Comparison of ENCODE assay signal across 8 cellular contexts in the genomic region with DNA sequence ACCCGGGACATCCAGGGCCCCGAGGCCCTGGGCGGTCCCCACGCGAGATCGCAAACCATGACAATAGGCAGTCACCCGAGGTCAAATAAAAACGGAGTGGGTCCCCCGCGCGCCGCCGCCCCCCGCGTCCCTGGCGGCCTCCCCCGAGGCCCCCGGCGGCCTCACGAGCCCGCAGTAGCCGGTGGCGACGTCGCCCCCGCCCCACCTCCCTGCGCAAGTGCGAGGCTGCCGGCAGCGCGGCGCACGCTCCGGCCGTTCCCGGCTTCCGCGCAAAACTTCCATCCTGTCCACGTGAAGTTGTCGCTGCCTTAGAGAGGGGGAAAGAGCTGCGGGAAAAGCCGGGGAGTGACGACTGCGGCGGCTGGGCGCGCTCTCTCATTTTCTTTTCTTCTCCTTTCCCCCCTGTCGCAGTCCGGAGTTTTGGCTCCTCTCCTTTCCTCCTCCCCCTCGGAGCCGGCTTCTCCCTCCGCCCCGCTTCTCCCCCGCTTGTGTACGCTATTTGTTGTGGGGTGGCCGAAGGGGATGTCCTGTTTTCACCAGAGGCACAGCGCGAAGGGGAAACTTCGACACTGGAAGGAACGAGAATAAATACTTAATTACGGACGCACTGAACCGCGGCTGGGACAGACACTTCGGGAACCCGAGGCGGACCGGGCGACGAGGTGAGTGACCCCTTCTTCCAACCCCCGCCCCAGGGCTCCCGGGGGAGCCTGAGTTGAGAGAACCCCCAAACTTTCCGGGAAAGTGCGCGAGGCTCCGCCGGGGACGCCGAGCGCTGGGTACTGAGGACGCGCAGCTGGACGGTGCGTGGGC. TPM values are rescaled to one million over a fixed set of nuclear protein-coding genes. Genes with fewer than 3 reads are reported as not detected.
A peak's percentile ranks its signal among the peaks of the same experiment; 100 is the strongest.
DNase-seq lines count a peak whose midpoint lies in the region; ATAC-seq and TF ChIP-seq lines count a peak whose summit lies in the region.

A gene with protein sequence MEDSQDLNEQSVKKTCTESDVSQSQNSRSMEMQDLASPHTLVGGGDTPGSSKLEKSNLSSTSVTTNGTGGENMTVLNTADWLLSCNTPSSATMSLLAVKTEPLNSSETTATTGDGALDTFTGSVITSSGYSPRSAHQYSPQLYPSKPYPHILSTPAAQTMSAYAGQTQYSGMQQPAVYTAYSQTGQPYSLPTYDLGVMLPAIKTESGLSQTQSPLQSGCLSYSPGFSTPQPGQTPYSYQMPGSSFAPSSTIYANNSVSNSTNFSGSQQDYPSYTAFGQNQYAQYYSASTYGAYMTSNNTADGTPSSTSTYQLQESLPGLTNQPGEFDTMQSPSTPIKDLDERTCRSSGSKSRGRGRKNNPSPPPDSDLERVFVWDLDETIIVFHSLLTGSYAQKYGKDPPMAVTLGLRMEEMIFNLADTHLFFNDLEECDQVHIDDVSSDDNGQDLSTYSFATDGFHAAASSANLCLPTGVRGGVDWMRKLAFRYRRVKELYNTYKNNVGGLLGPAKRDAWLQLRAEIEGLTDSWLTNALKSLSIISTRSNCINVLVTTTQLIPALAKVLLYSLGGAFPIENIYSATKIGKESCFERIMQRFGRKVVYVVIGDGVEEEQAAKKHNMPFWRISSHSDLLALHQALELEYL (plus strand): TSS at position 270 of the 813 bp plus-strand sequence. CDS start 33,424 bp downstream, outside the sequence.

- H3K9me3 ChIP-seq in ascending aorta (no peaks in the 10 kb centered on the region), iPS-18c (ENCODE audit: control insufficient read depth, insufficient read depth, low read length) (no peaks in the 10 kb centered on the region), spleen (no peaks in the 10 kb centered on the region)

- H3K36me3 Mint-ChIP-seq in activated T-cell treated with anti-CD3 and anti-CD28 coated beads, Interleukin-2, amount 50 U/mL, for 4 hours (ENCODE audit: insufficient read depth), result no peaks in the 10 kb centered on the region

- H3K4me3 ChIP-seq in ascending aorta (peak within 1 kb of the TSS; percentile 37 to 58), iPS-18c (ENCODE audit: insufficient read depth, low read depth, low read length) (peak within 1 kb of the TSS; percentile 68), spleen (peak within 1 kb of the TSS; percentile 15 to 65 (median 38))

- H3K36me3 ChIP-seq in ascending aorta (no peaks in the 10 kb centered on the region), spleen (no peaks in the 10 kb centered on the region)

- H3K9me3 Mint-ChIP-seq in activated T-cell treated with anti-CD3 and anti-CD28 coated beads, Interleukin-2, amount 50 U/mL, for 4 hours, result no peaks in the 10 kb centered on the region

- DNase-seq in activated T-cell treated with anti-CD3 and anti-CD28 coated beads, Interleukin-2, amount 50 U/mL, for 48 hours, result peak; percentile 18 to 21
- no peak for DNase-seq in activated T-cell treated with anti-CD3 and anti-CD28 coated beads, Interleukin-2, amount 50 U/mL, for 4 hours
- DNase-seq in ascending aorta (ENCODE audit: low spot score in 2 of 2), result no peak
- peak; percentile 56 for DNase-seq in spleen
- DNase-seq in stimulated activated CD4-positive, alpha-beta T cell treated with anti-CD3 and anti-CD28 coated beads, Interleukin-4, amount 100 ng/mL, for 4 hours, result no peak
- no peak for DNase-seq in activated gamma-delta T cell (lab: John Stamatoyannopoulos, UW)
- DNase-seq in activated CD4-positive, alpha-beta T cell treated with anti-CD3 and anti-CD28 coated beads for 1 hour, result no peak

- intact Hi-C loops in ascending aorta (cut with DNase I) (loop anchor here (5.0 kb wide), 1 partner anchor 271 kb away; no protein-coding TSS in a partner anchor), spleen (cut with DNase I; ENCODE audit: low total_unique reads) (no loop called here)

- no peak for ATAC-seq in activated T-cell treated with anti-CD3 and anti-CD28 coated beads, Interleukin-2, amount 50 U/mL, for 4 hours

- peaks cover 0 to 11% of the 10 kb centered on the region in 2 donors for H3K4me1 ChIP-seq in ascending aorta
- peaks cover 0 to 35% (median 24%) of the 10 kb centered on the region in 6 donors for H3K4me1 ChIP-seq in spleen

- no peak within 1 kb of the TSS for H3K4me3 Mint-ChIP-seq in activated T-cell treated with anti-CD3 and anti-CD28 coated beads, Interleukin-2, amount 50 U/mL, for 4 hours

- H3K27ac ChIP-seq in ascending aorta (no peak within 1 kb of the TSS), spleen (peak within 1 kb of the TSS in 6 of 8 donors; percentile 23 to 57 (median 50))

- WGBS in spleen, 5 donors, result 1 to 3% (median 2%) methylated on average over 37 to 84 of the region's 84 CpGs

- H3K27me3 ChIP-seq in ascending aorta (no peaks in the 10 kb centered on the region), spleen (replicated peaks in 1 of 7) (peaks cover 0 to 66% (median 40%) of the 10 kb centered on the region in 7 donors)

- TF ChIP-seq CTCF in ascending aorta (IDR thresholded peaks at IDR 0.05) (no peak), spleen (IDR thresholded peaks at IDR 0.05 in 8 of 11, conservative IDR thresholded peaks at IDR 0.05 in 3 of 11) (no peak)

- H3K4me1 Mint-ChIP-seq in activated T-cell treated with anti-CD3 and anti-CD28 coated beads, Interleukin-2, amount 50 U/mL, for 4 hours (ENCODE audit: low read depth), result peaks cover 10% of the 10 kb centered on the region

- H3K27me3 Mint-ChIP-seq in activated T-cell treated with anti-CD3 and anti-CD28 coated beads, Interleukin-2, amount 50 U/mL, for 4 hours (ENCODE audit: low read depth), result peaks cover 44% of the 10 kb centered on the region

- no peak for TF ChIP-seq POLR2A in spleen (IDR thresholded peaks at IDR 0.05)

RNA-seq across cellular contexts. Expression of the gene that starts here (rescaled TPM):
- total RNA-seq in activated T-cell treated with anti-CD3 and anti-CD28 coated beads, Interleukin-2, amount 50 U/mL, for 4 hours, result not detected
- total RNA-seq in ascending aorta, result 6.2 TPM
- total RNA-seq in spleen, result 1 to 10 TPM in 6 of 7 donors, under 1 TPM in 1; 0.84 to 2.6 (median 1.8) TPM
- polyA plus RNA-seq in spleen, result under 1 TPM; 0.03 to 0.05 (median 0.04) TPM

Comparison
In these comparisons a context has a peak if more than half of its experiments do, and no peak if none do; other contexts are left out.
1. DNase-seq: peak in activated T-cell treated with anti-CD3 and anti-CD28 coated beads, Interleukin-2, amount 50 U/mL, for 48 hours (2 of 2) and spleen (single experiment); none in activated T-cell treated with anti-CD3 and anti-CD28 coated beads, Interleukin-2, amount 50 U/mL, for 4 hours (single experiment), ascending aorta (0 of 2), stimulated activated CD4-positive, alpha-beta T cell treated with anti-CD3 and anti-CD28 coated beads, Interleukin-4, amount 100 ng/mL, for 4 hours (0 of 2), activated gamma-delta T cell (single experiment) and activated CD4-positive, alpha-beta T cell treated with anti-CD3 and anti-CD28 coated beads for 1 hour (single experiment).
2. H3K27ac ChIP-seq: peak in spleen (6 of 8); none in ascending aorta (0 of 2).
3. Peak in every context shown above with its lines, with median percentiles within 50 percentile points of each other: H3K4me3 ChIP-seq.